Comparison of ENCODE assay signal across 20 cellular contexts in genomic region chr4:133095591-133095990, GRCh38. TPM values are rescaled to one million over a fixed set of nuclear protein-coding genes. Genes with fewer than 3 reads are reported as not detected.
DNase-seq lines count a peak whose midpoint lies in the region; ATAC-seq, FAIRE-seq and TF ChIP-seq lines count a peak whose summit lies in the region.
"Had no signal": no experiment of that assay in that cellular context is flagged by ENCODE, and none has a peak within 500 bp of the region (broad histone marks: within the 10 kb centered on the region; RNA-seq: fewer than 3 reads in every experiment).

No MANE protein-coding gene starts in this region.

- CTCF ChIA-PET in MCF 10A (lab: Yijun Ruan, JAX) (no interaction called here), mammary epithelial cell (lab: Charles Lee; ENCODE audit: low non-redundant PET) (no interaction called here)

- FAIRE-seq in astrocyte (lab: Jason Lieb, UNC), result no peak

- H3K27me3 ChIP-seq in mammary epithelial cell (ENCODE audit: insufficient read depth, low read length), result no peaks in the 10 kb centered on the region
- H3K27me3 ChIP-seq in astrocyte (ENCODE audit: insufficient read depth, low read length), result no peaks in the 10 kb centered on the region

- H3K4me2 ChIP-seq in mammary epithelial cell (ENCODE audit: insufficient read depth, low read depth, low read length) (no peak overlapping the region), astrocyte (ENCODE audit: low read length) (no peak overlapping the region)
- H3K4me2 ChIP-seq: KMS-11 had no signal

- no peak overlapping the region for H3K27ac Mint-ChIP-seq in MCF 10A (ENCODE audit: low read depth, unreplicated experiment)
- H3K27ac Mint-ChIP-seq in astrocyte (ENCODE audit: unreplicated experiment), result no peak overlapping the region
- H3K27ac Mint-ChIP-seq in T-helper 17 cell, result no peak overlapping the region

- H3K9me3 ChIP-seq in mammary epithelial cell (replicated peaks; ENCODE audit: insufficient read depth, low read length) (no peaks in the 10 kb centered on the region), astrocyte (ENCODE audit: insufficient read depth, low read depth, low read length) (no peaks in the 10 kb centered on the region), T-helper 17 cell (ENCODE audit: control insufficient read depth, low read length, poor library complexity, severe bottlenecking) (no peaks in the 10 kb centered on the region)
- H3K9me3 ChIP-seq: HAP-1 had no signal

- in situ Hi-C loops in mammary epithelial cell (cut with MboI; ENCODE audit: low sequenced_read_pairs in 2 of 2), result no loop called here

- H3K4me1 ChIP-seq in mammary epithelial cell (ENCODE audit: insufficient read depth, low read length), result no peaks in the 10 kb centered on the region
- no peaks in the 10 kb centered on the region for H3K4me1 ChIP-seq in astrocyte (ENCODE audit: insufficient read depth, low read length)
- H3K4me1 ChIP-seq: HAP-1 had no signal

- no peaks in the 10 kb centered on the region for H3K27me3 Mint-ChIP-seq in MCF 10A (ENCODE audit: insufficient read depth, unreplicated experiment)
- no peaks in the 10 kb centered on the region for H3K27me3 Mint-ChIP-seq in astrocyte (ENCODE audit: low read depth, unreplicated experiment)
- no peaks in the 10 kb centered on the region for H3K27me3 Mint-ChIP-seq in T-helper 17 cell

- dilution Hi-C loops in mammary epithelial cell (cut with HindIII; ENCODE audit: low sequenced_read_pairs), result no loop called here

- POLR2A ChIA-PET in MCF 10A (lab: Yijun Ruan, JAX), result no interaction called here

- H3K79me2 ChIP-seq in mammary epithelial cell (ENCODE audit: insufficient read depth, low read length), result no peaks in the 10 kb centered on the region
- H3K79me2 ChIP-seq in astrocyte (ENCODE audit: insufficient read depth, low read length), result no peaks in the 10 kb centered on the region

- H4K20me1 ChIP-seq in mammary epithelial cell (ENCODE audit: insufficient read depth, low read length), result no peaks in the 10 kb centered on the region
- H4K20me1 ChIP-seq in astrocyte (ENCODE audit: insufficient read depth, low read length), result no peaks in the 10 kb centered on the region

- H3K4me3 Mint-ChIP-seq in MCF 10A (ENCODE audit: unreplicated experiment) (no peak overlapping the region), astrocyte (ENCODE audit: unreplicated experiment) (no peak overlapping the region), T-helper 17 cell (no peak overlapping the region)

- H3K4me3 ChIP-seq in mammary epithelial cell (replicated peaks in 1 of 3; ENCODE audit: insufficient read depth in 1 of 3, low read depth in 2 of 3, low read length in 3 of 3) (no peak overlapping the region), astrocyte (ENCODE audit: insufficient read depth, low read depth, low read length) (no peak overlapping the region)
- H3K4me3 ChIP-seq: HAP-1 had no signal

- BruUV-seq in MCF 10A (replicated peaks; lab: Mats Ljungman, UMichigan) (no TSS peak), mammary epithelial cell (replicated peaks; lab: Mats Ljungman, UMichigan) (no TSS peak)

- no peaks in the 10 kb centered on the region for H3K4me1 Mint-ChIP-seq in MCF 10A (ENCODE audit: insufficient read depth, unreplicated experiment)
- peaks cover 13% of the 10 kb centered on the region for H3K4me1 Mint-ChIP-seq in astrocyte (ENCODE audit: low read depth, unreplicated experiment)
- no peaks in the 10 kb centered on the region for H3K4me1 Mint-ChIP-seq in T-helper 17 cell

- H3K36me3 Mint-ChIP-seq in MCF 10A (ENCODE audit: insufficient read depth, unreplicated experiment) (no peaks in the 10 kb centered on the region), astrocyte (ENCODE audit: low read depth, unreplicated experiment) (no peaks in the 10 kb centered on the region), T-helper 17 cell (ENCODE audit: low read depth) (no peaks in the 10 kb centered on the region)

- intact Hi-C loops in MCF 10A (cut with micrococcal nuclease), result no loop called here
- intact Hi-C loops in mammary epithelial cell (cut with micrococcal nuclease), result no loop called here

- no peak overlapping the region for H2AFZ ChIP-seq in mammary epithelial cell (ENCODE audit: low read depth, low read length)
- no peak overlapping the region for H2AFZ ChIP-seq in astrocyte (ENCODE audit: low read depth, low read length)

- WGBS in mammary epithelial cell (ENCODE audit: low coverage, missing lambda C conversion rate), result 65% methylated on average over 2 of the region's 2 CpGs

- TF ChIP-seq CTCF in MCF 10A (IDR thresholded peaks at IDR 0.05; ENCODE audit: unreplicated experiment) (no peak), mammary epithelial cell (conservative IDR thresholded peaks at IDR 0.05 in 1 of 2, IDR thresholded peaks at IDR 0.05 in 1 of 2; ENCODE audit: extremely low read depth in 1 of 2, insufficient read depth in 1 of 2, low read depth in 1 of 2, low read length in 2 of 2) (no peak), astrocyte (IDR thresholded peaks at IDR 0.05; ENCODE audit: insufficient read depth, low read depth, low read length) (no peak)

- H3K27ac ChIP-seq in mammary epithelial cell (ENCODE audit: insufficient read depth, low read depth, low read length) (no peak overlapping the region), astrocyte (ENCODE audit: low read depth, low read length) (no peak overlapping the region)
- H3K27ac ChIP-seq: HL-60, KMS-11 had no signal

- H3K36me3 ChIP-seq in mammary epithelial cell (ENCODE audit: insufficient read depth, low read length) (no peaks in the 10 kb centered on the region), astrocyte (ENCODE audit: insufficient read depth, low read length) (no peaks in the 10 kb centered on the region)
- H3K36me3 ChIP-seq: HAP-1 had no signal

- H3K9me3 Mint-ChIP-seq in MCF 10A (ENCODE audit: unreplicated experiment), result no peaks in the 10 kb centered on the region
- H3K9me3 Mint-ChIP-seq in astrocyte (ENCODE audit: unreplicated experiment), result peaks cover 2% of the 10 kb centered on the region

- H3K9ac ChIP-seq in mammary epithelial cell (ENCODE audit: insufficient read depth, low read length) (no peak overlapping the region), astrocyte (ENCODE audit: low read length) (no peak overlapping the region)
- H3K9ac ChIP-seq: KMS-11 had no signal

- DNase-seq in MCF 10A (ENCODE audit: unreplicated experiment) (peak; percentile 11), mammary epithelial cell (no peak), astrocyte (ENCODE audit: low read depth) (peak; percentile 71), iris pigment epithelial cell (ENCODE audit: low read depth) (peak; percentile 28), mesenteric fat pad (ENCODE audit: low spot score) (no peak), NOMO-1 treated with DMSO at 0.1 percent for 48 hours (lab: John Stamatoyannopoulos, UW; ENCODE audit: unreplicated experiment) (no peak), T-helper 17 cell (no peak)
- no peak for DNase-seq in activated naive CD4-positive, alpha-beta T cell (lab: John Stamatoyannopoulos, UW)
- DNase-seq: 8988T, C1 segment of cervical spinal cord, DMS 273 treated with DMSO at 0.1 percent for 48 hours, NCI-H1930, NCI-H2171, NCI-H446 treated with DMSO at 0.1 percent for 48 hours, NCI-H748 treated with DMSO at 0.1 percent for 48 hours had no signal

- ATAC-seq in T-helper 17 cell, result no peak
- ATAC-seq: Panc1, Right ventricle myocardium inferior had no signal

RNA-seq across cellular contexts. Expression of gene PCDH10, which starts 53.5 kb away (rescaled TPM):
- total RNA-seq in MCF 10A (2022) (not detected in 2 replicates), mammary epithelial cell (not detected), astrocyte (9.1 and 12.5 TPM in 2 replicates), mesenteric fat pad (0.06 TPM), T-helper 17 cell (not detected)
- polyA plus RNA-seq in mammary epithelial cell, result not detected
- polyA minus RNA-seq in mammary epithelial cell, result not detected

Comparison
In these comparisons a context has a peak if more than half of its experiments do, and no peak if none do; other contexts are left out.
1. DNase-seq: peak in MCF 10A (single experiment), astrocyte (single experiment) and iris pigment epithelial cell (single experiment); none in mammary epithelial cell (single experiment), mesenteric fat pad (single experiment), NOMO-1 treated with DMSO at 0.1 percent for 48 hours (single experiment), T-helper 17 cell (0 of 3) and activated naive CD4-positive, alpha-beta T cell (0 of 4).